In the genomic region with DNA sequence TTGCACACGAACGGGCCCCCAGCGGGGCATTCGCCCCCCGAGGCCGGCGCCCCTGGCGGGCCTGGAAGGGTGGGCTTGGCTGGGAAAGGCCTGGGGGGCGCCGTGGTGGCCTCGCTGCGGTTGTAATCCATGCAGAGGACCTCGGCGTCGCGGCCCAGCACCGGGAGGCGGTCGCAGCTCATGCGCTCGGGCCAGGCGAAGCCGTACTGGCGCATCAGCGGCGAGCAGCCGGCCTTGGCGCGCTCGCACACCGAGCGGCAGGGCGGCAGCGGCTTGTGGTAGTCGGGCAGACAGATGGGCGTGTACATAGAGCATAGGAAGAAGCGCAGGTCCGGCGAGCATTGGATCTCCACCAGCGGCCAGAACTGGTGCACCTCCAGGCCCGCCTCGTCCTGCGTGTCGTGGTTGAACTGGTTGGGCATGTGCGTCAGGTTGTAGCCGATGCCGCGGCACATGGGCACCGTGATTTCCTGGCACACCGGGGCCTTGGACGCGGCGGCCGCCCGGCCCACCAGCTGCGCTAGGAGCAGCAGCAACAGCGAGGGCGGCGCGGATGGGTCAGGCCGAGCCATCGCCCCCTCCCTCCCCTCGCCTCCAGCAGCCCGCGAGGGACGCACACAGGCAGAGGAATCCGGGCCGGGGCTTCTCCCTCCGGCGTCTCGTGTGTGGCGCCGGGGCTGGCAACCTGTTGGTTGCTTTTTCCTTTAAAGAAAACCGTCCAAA, we compare ENCODE assay signal across 8 cellular contexts. TPM values are rescaled to one million over a fixed set of nuclear protein-coding genes. Genes with fewer than 3 reads are reported as not detected.
DNase-seq lines count a peak whose midpoint lies in the region; ATAC-seq and TF ChIP-seq lines count a peak whose summit lies in the region.

No MANE protein-coding gene starts in this region.

- H3K27ac ChIP-seq in GM23338 (ENCODE audit: low read depth) = no peak overlapping the region
- H3K27ac ChIP-seq in SJCRH30 = no peak overlapping the region; the same call in 1 of the 2 replicates
- no peak overlapping the region for H3K27ac ChIP-seq in smooth muscle cell (ENCODE audit: low read depth)

- H3K4me1 Mint-ChIP-seq in GM23338 (peaks cover 61% of the 10 kb centered on the region), brain (peaks cover 68% of the 10 kb centered on the region)

- H3K4me1 ChIP-seq in GM23338 (ENCODE audit: insufficient read depth) (peaks cover 42% of the 10 kb centered on the region), SJCRH30 (no peaks in the 10 kb centered on the region), smooth muscle cell (ENCODE audit: low read depth) (peaks cover 20% of the 10 kb centered on the region)

- H3K27ac Mint-ChIP-seq in GM23338 = no peak overlapping the region
- H3K27ac Mint-ChIP-seq in brain = peak overlapping the region in 4 of 5 experiments; percentile 24 to 81 (median 69)

- no peak overlapping the region for H2AFZ ChIP-seq in GM23338
- peak overlapping the region; percentile 75 for H2AFZ ChIP-seq in smooth muscle cell (ENCODE audit: low read depth)

- H3K9me3 Mint-ChIP-seq in GM23338 (peaks cover 2% of the 10 kb centered on the region), brain (peaks cover 0 to 10% (median 2%) of the 10 kb centered on the region in 5 experiments)

- H3K36me3 ChIP-seq in GM23338 (ENCODE audit: insufficient read depth) = peaks cover 9% of the 10 kb centered on the region; the same call in 1 of the 2 replicates
- H3K36me3 ChIP-seq in SJCRH30 = no peaks in the 10 kb centered on the region
- no peaks in the 10 kb centered on the region for H3K36me3 ChIP-seq in smooth muscle cell (ENCODE audit: low read depth)

- H3K4me3 ChIP-seq in GM23338 = peak overlapping the region; percentile 89
- H3K4me3 ChIP-seq in SJCRH30 = peak overlapping the region; percentile 71
- H3K4me3 ChIP-seq in smooth muscle cell = peak overlapping the region; percentile 77

- WGBS in smooth muscle cell (ENCODE audit: low lambda C conversion rate) = 5% methylated on average over 61 of the region's 74 CpGs

- H3K27me3 Mint-ChIP-seq in GM23338 (ENCODE audit: insufficient read depth, low read depth, poor library complexity) (peaks cover 29% of the 10 kb centered on the region), brain (peaks cover 22% of the 10 kb centered on the region)

- no peaks in the 10 kb centered on the region for H3K9me3 ChIP-seq in SJCRH30 (replicated peaks)
- H3K9me3 ChIP-seq in smooth muscle cell (replicated peaks; ENCODE audit: low read depth) = no peaks in the 10 kb centered on the region

- peaks cover 60% of the 10 kb centered on the region for H3K79me2 ChIP-seq in GM23338 (replicated peaks; ENCODE audit: insufficient read depth)
- no peaks in the 10 kb centered on the region for H3K79me2 ChIP-seq in smooth muscle cell (ENCODE audit: low read depth)

- H3K9me2 ChIP-seq in GM23338 (ENCODE audit: insufficient read depth) = no peaks in the 10 kb centered on the region

- H3K4me2 ChIP-seq in GM23338 (peak overlapping the region; percentile 94), smooth muscle cell (peak overlapping the region; percentile 100)

- TF ChIP-seq CTCF in GM23338 (conservative IDR thresholded peaks at IDR 0.05; ENCODE audit: low read depth in 2 of 2) = no peak
- TF ChIP-seq CTCF in brain (conservative IDR thresholded peaks at IDR 0.05) = no peak
- no peak for TF ChIP-seq CTCF in smooth muscle cell (IDR thresholded peaks at IDR 0.05; ENCODE audit: borderline replicate concordance, insufficient read depth, poor library complexity, severe bottlenecking)

- H3F3A ChIP-seq in GM23338 (replicated peaks; ENCODE audit: low read depth) = peaks cover 25% of the 10 kb centered on the region
- H3F3A ChIP-seq in smooth muscle cell (ENCODE audit: low read depth) = no peaks in the 10 kb centered on the region

- DNase-seq in AG08396 (ENCODE audit: low spot score) = peak; percentile 56
- peak; percentile 59 for DNase-seq in GM23338 (ENCODE audit: low spot score)
- peak; percentile 26 to 50 for DNase-seq in SJCRH30
- DNase-seq in iPS-NIHi7 (ENCODE audit: extremely low spot score) = peak; percentile 26
- no peak for DNase-seq in smooth muscle cell (lab: John Stamatoyannopoulos, UW; ENCODE audit: unreplicated experiment)
- no peak for DNase-seq in NCI-H1436 treated with DMSO at 0.1 percent for 48 hours (lab: John Stamatoyannopoulos, UW)

- H3K27me3 ChIP-seq in GM23338 (ENCODE audit: insufficient read depth) = peaks cover 6% of the 10 kb centered on the region
- H3K27me3 ChIP-seq in SJCRH30 = no peaks in the 10 kb centered on the region
- H3K27me3 ChIP-seq in smooth muscle cell (ENCODE audit: low read depth) = peaks cover 61% of the 10 kb centered on the region

- H3K36me3 Mint-ChIP-seq in GM23338 (ENCODE audit: low read depth) (peaks cover 34% of the 10 kb centered on the region), brain (peaks cover 7% of the 10 kb centered on the region)

- peaks cover 23% of the 10 kb centered on the region for H4K20me1 ChIP-seq in GM23338 (replicated peaks; ENCODE audit: insufficient read depth)
- H4K20me1 ChIP-seq in smooth muscle cell (ENCODE audit: low read depth) = no peaks in the 10 kb centered on the region

- no peak overlapping the region for H3K9ac ChIP-seq in smooth muscle cell (ENCODE audit: low read depth)

- H3K4me3 Mint-ChIP-seq in GM23338 (peak overlapping the region; percentile 93), brain (peak overlapping the region; percentile 91 to 95 (median 93))

- peak; percentile 4 for ATAC-seq in GM23338
- no peak for ATAC-seq in HG02884 (IDR thresholded peaks at IDR 0.05; ENCODE audit: unreplicated experiment)

TF ChIP-seq in GM23338, 12 proteins besides CTCF, POLR2A, EP300 and RAD21:
- TF ChIP-seq REST (IDR thresholded peaks at IDR 0.05; ENCODE audit: unreplicated experiment) (no peak), ZNF114 (CRISPR knock-in tag; IDR thresholded peaks at IDR 0.05) (no peak), JUNB (IDR thresholded peaks at IDR 0.05; ENCODE audit: unreplicated experiment) (no peak), EZH2phosphoT487 (IDR thresholded peaks at IDR 0.05; ENCODE audit: unreplicated experiment) (no peak), ZNF331 (CRISPR knock-in tag; IDR thresholded peaks at IDR 0.05; ENCODE audit: low read depth) (no peak), NANOG (IDR thresholded peaks at IDR 0.05; ENCODE audit: borderline replicate concordance) (no peak)
- TF ChIP-seq, protein P1, sequence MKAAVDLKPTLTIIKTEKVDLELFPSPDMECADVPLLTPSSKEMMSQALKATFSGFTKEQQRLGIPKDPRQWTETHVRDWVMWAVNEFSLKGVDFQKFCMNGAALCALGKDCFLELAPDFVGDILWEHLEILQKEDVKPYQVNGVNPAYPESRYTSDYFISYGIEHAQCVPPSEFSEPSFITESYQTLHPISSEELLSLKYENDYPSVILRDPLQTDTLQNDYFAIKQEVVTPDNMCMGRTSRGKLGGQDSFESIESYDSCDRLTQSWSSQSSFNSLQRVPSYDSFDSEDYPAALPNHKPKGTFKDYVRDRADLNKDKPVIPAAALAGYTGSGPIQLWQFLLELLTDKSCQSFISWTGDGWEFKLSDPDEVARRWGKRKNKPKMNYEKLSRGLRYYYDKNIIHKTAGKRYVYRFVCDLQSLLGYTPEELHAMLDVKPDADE (IDR thresholded peaks at IDR 0.05) = no peak

RNA-seq across cellular contexts. Expression of gene FZD5, which starts 1.4 kb away (rescaled TPM):
- 80.5 and 94.8 TPM in 2 replicates for total RNA-seq in GM23338 (2014; rRNA removed; shearing (Covaris generic))
- polyA plus RNA-seq in GM23338 (2016; fragmentation: Nextera tagmentation; extraction: Ambion mirVana) = 28.1 and 32.3 TPM in 2 replicates
- 4.2 and 4.3 TPM in 2 replicates for total RNA-seq in SJCRH30 (2014; rRNA removed; shearing (Covaris generic))
- polyA plus RNA-seq in brain (ENCODE audit: insufficient read depth, low read depth, low replicate concordance) = 2.0 TPM
- 0.67 and 1.4 TPM in 2 replicates for total RNA-seq in smooth muscle cell
- 0.09 and 0.60 TPM in 2 replicates for polyA plus RNA-seq in smooth muscle cell

RNA-seq across cellular contexts. Expression of gene CCNYL1, which starts 56.9 kb away (rescaled TPM):
- 32.1 and 35.1 TPM in 2 replicates for total RNA-seq in GM23338 (2014; rRNA removed; shearing (Covaris generic))
- polyA plus RNA-seq in GM23338 (2016; fragmentation: Nextera tagmentation; extraction: Ambion mirVana) = 19.6 and 20.8 TPM in 2 replicates
- total RNA-seq in SJCRH30 (2014; rRNA removed; shearing (Covaris generic)) = 6.5 and 7.1 TPM in 2 replicates
- 2.6 TPM for polyA plus RNA-seq in brain (ENCODE audit: insufficient read depth, low read depth, low replicate concordance)
- total RNA-seq in smooth muscle cell = 8.8 and 15.1 TPM in 2 replicates
- polyA plus RNA-seq in smooth muscle cell = 7.2 and 9.6 TPM in 2 replicates

Comparison
In these comparisons a context has a peak if more than half of its experiments do, and no peak if none do; other contexts are left out.
1. DNase-seq: peak in AG08396 (single experiment), GM23338 (single experiment), SJCRH30 (2 of 2) and iPS-NIHi7 (single experiment); none in smooth muscle cell (single experiment) and NCI-H1436 treated with DMSO at 0.1 percent for 48 hours (single experiment).
2. RNA of gene FZD5, which starts 1.4 kb away (total RNA-seq): 80.5 to 94.8 TPM in GM23338; 4.2 to 4.3 TPM in SJCRH30 and 0.67 to 1.4 TPM in smooth muscle cell; every median in the first group is over 10 times any median in the second.
3. Peak in every context shown above with its lines, with median percentiles within 50 percentile points of each other: H3K4me3 ChIP-seq.